In the genomic region with DNA sequence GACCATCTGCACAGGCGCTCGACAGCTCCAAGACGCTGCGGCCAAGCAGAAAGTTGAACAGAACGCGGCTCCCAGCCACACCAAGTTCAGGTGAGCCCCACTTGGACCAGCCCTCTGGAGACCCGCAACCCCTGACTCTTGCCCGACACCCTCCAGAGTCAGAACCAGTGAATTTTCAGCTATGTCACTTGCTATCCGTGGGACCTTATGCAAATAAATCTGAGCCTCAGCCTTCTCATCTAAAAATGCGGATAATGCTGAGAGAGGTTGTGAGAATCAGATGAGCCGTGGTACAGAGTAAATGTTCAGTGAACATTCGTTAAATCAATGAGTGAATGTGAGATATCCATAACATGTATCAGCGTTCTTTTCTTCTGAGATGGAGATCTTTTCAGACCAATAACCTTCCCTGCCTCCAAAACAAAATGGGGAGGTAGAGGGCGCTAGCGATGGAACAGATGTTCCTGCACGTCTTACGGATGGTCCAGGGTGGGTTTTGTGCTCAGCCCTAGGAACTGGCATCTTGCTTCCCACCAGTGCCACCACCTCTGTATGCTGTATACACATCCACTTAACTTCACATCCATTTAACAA, we compare ENCODE assay signal across 8 cellular contexts. TPM values are rescaled to one million over a fixed set of nuclear protein-coding genes. Genes with fewer than 3 reads are reported as not detected.
DNase-seq lines count a peak whose midpoint lies in the region; ATAC-seq, FAIRE-seq and TF ChIP-seq lines count a peak whose summit lies in the region.

No MANE protein-coding gene starts in this region.

- H3K36me3 ChIP-seq in Loucy (ENCODE audit: insufficient read depth, low read length) (peaks cover 13% of the 10 kb centered on the region; the same call in 1 of the 2 replicates), GM12878 (ENCODE audit: control insufficient read depth in 2 of 2, insufficient read depth in 2 of 2, low read length in 1 of 2) (peaks cover under 1 to 4% of the 10 kb centered on the region in 2 experiments; a peak in 3 of 4 replicates), tibial artery (peaks cover 18 to 34% (median 25%) of the 10 kb centered on the region in 3 donors)

- H3K4me3 Mint-ChIP-seq in activated T-cell treated with anti-CD3 and anti-CD28 coated beads, Interleukin-2, amount 50 U/mL, for 72 hours, result peak overlapping the region; percentile 83 to 98

- no peaks in the 10 kb centered on the region for H3K27me3 ChIP-seq in Loucy (ENCODE audit: insufficient read depth, low read length, poor library complexity, severe bottlenecking)
- no peaks in the 10 kb centered on the region for H3K27me3 ChIP-seq in GM12878 (replicated peaks in 1 of 2; ENCODE audit: control insufficient read depth in 2 of 2, insufficient read depth in 2 of 2, low read length in 1 of 2)
- H3K27me3 ChIP-seq in tibial artery, result no peaks in the 10 kb centered on the region

- H3K9ac ChIP-seq in Loucy (ENCODE audit: low read depth, low read length, poor library complexity, severe bottlenecking), result peak overlapping the region; percentile 95
- peak overlapping the region; percentile 85 for H3K9ac ChIP-seq in GM12878 (ENCODE audit: control insufficient read depth, insufficient read depth, low read length)

- POLR2A ChIA-PET in GM12878 (lab: Charles Lee), result interaction anchor here (1.0 to 1.4 kb wide), 4 partner anchors 12 to 170 kb away, joined by 3 to 5 read pairs (median 4); partner anchors contain the start of gene AEN

- no peaks in the 10 kb centered on the region for H3K27me3 Mint-ChIP-seq in activated T-cell treated with anti-CD3 and anti-CD28 coated beads, Interleukin-2, amount 50 U/mL, for 72 hours (ENCODE audit: low read depth)

- peaks cover 40% of the 10 kb centered on the region for H3K4me1 Mint-ChIP-seq in activated T-cell treated with anti-CD3 and anti-CD28 coated beads, Interleukin-2, amount 50 U/mL, for 72 hours (ENCODE audit: low read depth)

- ATAC-seq in activated T-cell treated with anti-CD3 and anti-CD28 coated beads, Interleukin-2, amount 50 U/mL, for 72 hours (replicated peaks in 1 of 2), result no peak
- peak; percentile 8 for ATAC-seq in GM12878

- no peaks in the 10 kb centered on the region for H3F3A ChIP-seq in Loucy (ENCODE audit: low read depth)

- H3K9me3 Mint-ChIP-seq in activated T-cell treated with anti-CD3 and anti-CD28 coated beads, Interleukin-2, amount 50 U/mL, for 72 hours, result no peaks in the 10 kb centered on the region

- peaks cover 58% of the 10 kb centered on the region for H3K79me2 ChIP-seq in Loucy (ENCODE audit: insufficient read depth, low read length)
- peaks cover 36% of the 10 kb centered on the region for H3K79me2 ChIP-seq in GM12878 (ENCODE audit: control insufficient read depth, insufficient read depth, low read length)

- no peaks in the 10 kb centered on the region for H3K9me2 ChIP-seq in Loucy (replicated peaks; ENCODE audit: low read depth, low read length)

- SMC1A ChIA-PET in GM12878 (lab: Charles Lee; ENCODE audit: uncharacterized antibody, unreplicated experiment), result interaction anchor here (0.8 to 1.3 kb wide), 3 partner anchors 12 to 50 kb away, joined by 3 to 4 read pairs (median 3); no protein-coding TSS in a partner anchor

- no peak for FAIRE-seq in GM12878 (lab: Jason Lieb, UNC)

- in situ Hi-C loops in GM12878 (cut with MboI), result no loop called here

- H3K4me3 ChIP-seq in Loucy (ENCODE audit: low read length, poor library complexity, severe bottlenecking) (peak overlapping the region; percentile 97), GM12878 (peak overlapping the region; percentile 95), lower leg skin (ENCODE audit: low read depth, poor library complexity, severe bottlenecking) (peak overlapping the region; percentile 72), tibial artery (peak overlapping the region; percentile 71 to 88)

- peak; percentile 59 for TF ChIP-seq CTCF in Loucy (conservative IDR thresholded peaks at IDR 0.05; ENCODE audit: low read length)
- TF ChIP-seq CTCF in GM12878 (IDR thresholded peaks at IDR 0.05 in 2 of 3, conservative IDR thresholded peaks at IDR 0.05 in 1 of 3; ENCODE audit: control insufficient read depth in 2 of 3, extremely low read depth in 1 of 3, insufficient read depth in 1 of 3, low read depth in 3 of 3, low read length in 3 of 3), result peak; percentile 35 to 40 (median 35); a peak in 4 of 6 replicates
- no peak for TF ChIP-seq CTCF in lower leg skin (IDR thresholded peaks at IDR 0.05)
- no peak for TF ChIP-seq CTCF in tibial artery (IDR thresholded peaks at IDR 0.05)

- CTCF ChIA-PET in GM12878 (lab: Yijun Ruan, JAX), result interaction anchor here (0.7 to 4.1 kb wide), 7 partner anchors 12 to 776 kb away, joined by 3 to 24 read pairs (median 4); partner anchors contain the start of genes AEN, FANCI and ISG20

- peak overlapping the region; percentile 92 for H2AFZ ChIP-seq in Loucy (ENCODE audit: low read length)
- H2AFZ ChIP-seq in GM12878 (ENCODE audit: control insufficient read depth, low read depth, low read length), result peak overlapping the region; percentile 99

- H3K4me1 ChIP-seq in Loucy (ENCODE audit: insufficient read depth, low read length, poor library complexity, severe bottlenecking) (peaks cover 41% of the 10 kb centered on the region), GM12878 (ENCODE audit: control insufficient read depth, insufficient read depth, low read length) (peaks cover 10% of the 10 kb centered on the region), tibial artery (peaks cover 0 to 36% (median 16%) of the 10 kb centered on the region in 4 donors)

- H3K36me3 Mint-ChIP-seq in activated T-cell treated with anti-CD3 and anti-CD28 coated beads, Interleukin-2, amount 50 U/mL, for 72 hours (ENCODE audit: insufficient read depth in 2 of 2), result peaks cover 7 to 18% of the 10 kb centered on the region in 2 donors

- H3K27ac ChIP-seq in GM12878 (ENCODE audit: control insufficient read depth, insufficient read depth) (peak overlapping the region; percentile 97), tibial artery (peak overlapping the region; percentile 85 to 87)

- TF ChIP-seq POLR2A in GM12878 (IDR thresholded peaks at IDR 0.05; ENCODE audit: low read depth, low read length) (no peak; the same call in 1 of the 2 replicates), lower leg skin (IDR thresholded peaks at IDR 0.05) (no peak)

- H3K27ac Mint-ChIP-seq in activated T-cell treated with anti-CD3 and anti-CD28 coated beads, Interleukin-2, amount 50 U/mL, for 72 hours, result peak overlapping the region; percentile 99

- H3K4me2 ChIP-seq in Loucy (ENCODE audit: low read depth, low read length, poor library complexity, severe bottlenecking), result peak overlapping the region; percentile 93
- peak overlapping the region; percentile 60 for H3K4me2 ChIP-seq in GM12878 (ENCODE audit: control insufficient read depth, insufficient read depth)

- intact Hi-C loops in GM12878 (cut with micrococcal nuclease; ENCODE audit: unreplicated experiment), result loop anchor here (1.0 kb wide), 1 partner anchor 78 kb away; the partner anchor contains the start of gene DET1
- intact Hi-C loops in lower leg skin (cut with DNase I; ENCODE audit: low total_unique reads), result no loop called here
- intact Hi-C loops in tibial artery (cut with DNase I; ENCODE audit: low total_unique reads), result no loop called here

- RAD21 ChIA-PET in GM12878 (lab: Charles Lee; ENCODE audit: unreplicated experiment), result interaction anchor here (1.0 to 1.2 kb wide), 2 partner anchors 147 to 157 kb away, joined by 3 to 5 read pairs; no protein-coding TSS in a partner anchor

- H3K9me3 ChIP-seq in Loucy (ENCODE audit: insufficient read depth, low read depth, low read length), result no peaks in the 10 kb centered on the region
- H3K9me3 ChIP-seq in GM12878 (replicated peaks; ENCODE audit: control insufficient read depth, insufficient read depth, low read length), result no peaks in the 10 kb centered on the region
- no peaks in the 10 kb centered on the region for H3K9me3 ChIP-seq in tibial artery

- 2% methylated on average over 17 of the region's 17 CpGs for WGBS in GM12878 (ENCODE audit: insufficient coverage, insufficient replicate concordance, low lambda C conversion rate, missing lambda C conversion rate)
- 3% methylated on average over 17 of the region's 17 CpGs for WGBS in lower leg skin, 2 donors

- no peaks in the 10 kb centered on the region for H4K20me1 ChIP-seq in Loucy (ENCODE audit: insufficient read depth, low read length, poor library complexity, severe bottlenecking)
- no peaks in the 10 kb centered on the region for H4K20me1 ChIP-seq in GM12878 (ENCODE audit: control insufficient read depth, insufficient read depth)

- TSS peak; percentile 57 for BruUV-seq in GM12878 (replicated peaks; lab: Mats Ljungman, UMichigan)

- DNase-seq in activated T-cell treated with anti-CD3 and anti-CD28 coated beads, Interleukin-2, amount 50 U/mL, for 72 hours, result peak in 1 of 2 donors; percentile 19
- no peak for DNase-seq in activated T-cell treated with anti-CD3 and anti-CD28 coated beads, Interleukin-2, amount 50 U/mL, for 48 hours
- DNase-seq in GM12878 (ENCODE audit: low read depth, low spot score) (no peak), lower leg skin (ENCODE audit: low spot score in 2 of 2) (peak in 1 of 2 donors; percentile 32), tibial artery (no peak), GF-D8 (lab: John Stamatoyannopoulos, UW) (no peak), activated gamma-delta T cell (lab: John Stamatoyannopoulos, UW) (no peak)

- no peak for TF ChIP-seq EP300 in GM12878 (IDR thresholded peaks at IDR 0.05; ENCODE audit: borderline replicate concordance in 1 of 2, control insufficient read depth in 1 of 2, low read depth in 2 of 2, low read length in 2 of 2)

- TF ChIP-seq RAD21 in GM12878 (IDR thresholded peaks at IDR 0.05; ENCODE audit: insufficient read depth, low read depth, low read length), result no peak

RNA-seq across cellular contexts. Expression of gene MRPS11, which starts 0.5 kb away (rescaled TPM):
- total RNA-seq in activated T-cell treated with anti-CD3 and anti-CD28 coated beads, Interleukin-2, amount 50 U/mL, for 72 hours, result 10 to 100 TPM; 66.6 to 66.9 TPM
- total RNA-seq in GM12878 (2013; cell fraction: nucleolus; rRNA removed), result 45.1 and 52.2 TPM in 2 replicates
- total RNA-seq in GM12878 (2014; rRNA removed), result 65.2 and 71.8 TPM in 2 replicates
- total RNA-seq in GM12878 (2014; rRNA removed; fragmentation: Illumina TruSeq; extraction: Trizol), result 50.4 and 55.1 TPM in 2 replicates
- total RNA-seq in GM12878 (2021), result 72.2 and 73.7 TPM in 2 replicates
- polyA plus RNA-seq in GM12878 (2011; ENCODE audit: low read depth), result 43.7 TPM
- 77.5 and 104 TPM in 2 replicates for polyA plus RNA-seq in GM12878 (2011; rRNA removed)
- polyA plus RNA-seq in GM12878 (2011; cell fraction: cytosol; rRNA removed), result 104 and 185 TPM in 2 replicates
- 85.0 and 103 TPM in 2 replicates for polyA plus RNA-seq in GM12878 (2011; cell fraction: nucleus; rRNA removed)
- 42.1 and 42.3 TPM in 2 replicates for polyA plus RNA-seq in GM12878 (2012)
- 24.6 and 57.9 TPM in 2 replicates for polyA plus RNA-seq in GM12878 (2014; fragmentation: Illumina TruSeq; extraction: Trizol)
- 10 to 100 TPM; 37.1 to 44.3 TPM for polyA plus RNA-seq in GM12878 (2014; fragmentation: Nextera tagmentation; extraction: Ambion mirVana)
- 99.9 and 103 TPM in 2 replicates for polyA plus RNA-seq in GM12878 (2014; rRNA removed)
- polyA plus RNA-seq in GM12878 (2016; fragmentation: Nextera tagmentation; extraction: Ambion mirVana), result 100 to 1,000 TPM; 138 to 148 TPM
- 34.9 and 43.6 TPM in 2 replicates for polyA minus RNA-seq in GM12878 (2011; rRNA and poly(A)+ RNA removed)
- polyA minus RNA-seq in GM12878 (2011; cell fraction: cytosol; rRNA and poly(A)+ RNA removed), result 26.3 and 28.2 TPM in 2 replicates
- 14.3 and 21.7 TPM in 2 replicates for polyA minus RNA-seq in GM12878 (2011; cell fraction: nucleus; rRNA and poly(A)+ RNA removed)
- 10 to 100 TPM; 28.4 to 40.0 (median 31.6) TPM for total RNA-seq in lower leg skin

RNA-seq across cellular contexts. Expression of gene MRPL46, which starts 0.8 kb away (rescaled TPM):
- 10 to 100 TPM; 35.8 to 36.7 TPM for total RNA-seq in activated T-cell treated with anti-CD3 and anti-CD28 coated beads, Interleukin-2, amount 50 U/mL, for 72 hours
- total RNA-seq in GM12878 (2013; cell fraction: nucleolus; rRNA removed), result 36.4 and 37.4 TPM in 2 replicates
- total RNA-seq in GM12878 (2014; rRNA removed) (33.0 and 37.4 TPM in 2 replicates), GM12878 (2014; rRNA removed; fragmentation: Illumina TruSeq; extraction: Trizol) (41.1 and 42.4 TPM in 2 replicates), GM12878 (2021) (37.9 and 39.5 TPM in 2 replicates), lower leg skin (10 to 100 TPM in 3 of 4 donors, 1 to 10 TPM in 1; 7.6 to 28.4 (median 17.8) TPM)
- 15.7 TPM for polyA plus RNA-seq in GM12878 (2011; ENCODE audit: low read depth)
- polyA plus RNA-seq in GM12878 (2011; rRNA removed) (48.5 and 50.4 TPM in 2 replicates), GM12878 (2014; fragmentation: Illumina TruSeq; extraction: Trizol) (40.5 and 41.7 TPM in 2 replicates), GM12878 (2014; fragmentation: Nextera tagmentation; extraction: Ambion mirVana) (10 to 100 TPM; 55.3 to 66.9 TPM), GM12878 (2014; rRNA removed) (54.6 and 57.7 TPM in 2 replicates), GM12878 (2016; fragmentation: Nextera tagmentation; extraction: Ambion mirVana) (10 to 100 TPM; 95.9 to 96.7 TPM)
- polyA plus RNA-seq in GM12878 (2011; cell fraction: cytosol; rRNA removed), result 34.9 and 40.8 TPM in 2 replicates
- 28.1 and 28.9 TPM in 2 replicates for polyA plus RNA-seq in GM12878 (2011; cell fraction: nucleus; rRNA removed)
- polyA plus RNA-seq in GM12878 (2012), result 18.8 and 25.2 TPM in 2 replicates
- 13.9 and 16.8 TPM in 2 replicates for polyA minus RNA-seq in GM12878 (2011; rRNA and poly(A)+ RNA removed)
- 5.0 and 7.1 TPM in 2 replicates for polyA minus RNA-seq in GM12878 (2011; cell fraction: cytosol; rRNA and poly(A)+ RNA removed)
- 27.3 and 33.1 TPM in 2 replicates for polyA minus RNA-seq in GM12878 (2011; cell fraction: nucleus; rRNA and poly(A)+ RNA removed)

Comparison
In these comparisons a context has a peak if more than half of its experiments do, and no peak if none do; other contexts are left out.
1. CTCF ChIP-seq: peak in Loucy (single experiment) and GM12878 (3 of 3); none in lower leg skin (0 of 3) and tibial artery (0 of 2).
2. Peak in every context shown above with its lines, with median percentiles within 50 percentile points of each other: H3K4me3 ChIP-seq.